In the genomic region with DNA sequence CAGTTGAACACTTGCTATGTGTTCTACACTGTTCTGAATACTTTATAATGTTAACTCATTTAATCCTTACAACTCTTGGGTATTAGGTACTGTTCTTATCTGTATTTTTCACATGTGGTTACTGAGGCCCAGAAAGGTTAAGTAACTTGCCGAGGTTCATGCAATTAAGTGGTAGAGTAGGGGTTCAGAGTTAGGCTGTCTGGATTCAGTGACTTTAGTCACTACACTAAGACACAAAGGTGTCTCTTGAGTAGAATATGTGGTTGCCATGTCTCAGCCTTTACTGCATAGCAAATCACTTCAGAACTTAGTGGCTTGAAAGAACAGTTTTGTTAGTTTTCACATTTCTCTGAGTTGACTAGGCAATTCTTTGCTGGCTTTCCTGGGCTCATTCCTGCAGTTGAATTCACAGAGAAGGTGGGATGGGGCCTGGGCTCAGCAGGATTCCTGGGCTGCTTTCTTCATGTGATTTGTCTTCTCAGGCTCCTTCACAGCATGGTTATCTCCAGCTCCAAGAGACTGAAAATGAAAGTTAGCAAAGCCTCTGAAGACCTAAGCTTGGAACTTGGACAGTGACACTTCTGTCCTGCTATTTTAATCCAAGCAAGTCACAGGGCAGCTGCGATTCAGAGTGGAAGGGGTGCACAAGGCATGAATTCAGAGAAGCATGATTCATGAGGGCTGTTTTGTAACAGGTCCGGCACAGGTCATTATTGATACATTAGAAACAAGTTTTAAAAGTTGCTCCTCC, we compare ENCODE assay signal across 11 cellular contexts.
DNase-seq lines count a peak whose midpoint lies in the region; ATAC-seq and TF ChIP-seq lines count a peak whose summit lies in the region.
"Had no signal": no experiment of that assay in that cellular context is flagged by ENCODE, and none has a peak within 500 bp of the region (broad histone marks: within the 10 kb centered on the region; RNA-seq: fewer than 3 reads in every experiment).

No MANE protein-coding gene starts in this region.

- H3K4me1 Mint-ChIP-seq in stimulated activated effector memory CD8-positive, alpha-beta T cell treated with anti-CD3 and anti-CD28 coated beads, Interleukin-12 subunit alpha, Interleukin-12 subunit beta, amount 100 ng/mL, for 72 hours, result peaks cover 9% of the 10 kb centered on the region

- no peaks in the 10 kb centered on the region for H3K9me3 Mint-ChIP-seq in stimulated activated effector memory CD8-positive, alpha-beta T cell treated with anti-CD3 and anti-CD28 coated beads, Interleukin-12 subunit alpha, Interleukin-12 subunit beta, amount 100 ng/mL, for 72 hours

- no peaks in the 10 kb centered on the region for H3K9me3 ChIP-seq in Peyer's patch
- H3K9me3 ChIP-seq: uterus had no signal

- no peak for TF ChIP-seq CTCF in choroid plexus epithelial cell (conservative IDR thresholded peaks at IDR 0.05; ENCODE audit: low read depth, low read length)
- TF ChIP-seq CTCF in Peyer's patch (IDR thresholded peaks at IDR 0.05), result no peak

- H3K4me3 ChIP-seq in choroid plexus epithelial cell (ENCODE audit: low read depth, low read length), result peak overlapping the region; percentile 17
- no peak overlapping the region for H3K4me3 ChIP-seq in Peyer's patch
- H3K4me3 ChIP-seq: uterus had no signal

- peaks cover 0 to 13% (median 0%) of the 10 kb centered on the region in 4 donors for H3K4me1 ChIP-seq in Peyer's patch
- H3K4me1 ChIP-seq: uterus had no signal

- intact Hi-C loops in left colon (cut with DNase I, micrococcal nuclease), result no loop called here

- DNase-seq in LHCN-M2 (ENCODE audit: low read depth) (peak; percentile 31), choroid plexus epithelial cell (ENCODE audit: low read depth) (peak; percentile 83), left colon (no peak), Peyer's patch (no peak), DMS153 (lab: John Stamatoyannopoulos, UW) (no peak)
- no peak for DNase-seq in stimulated activated effector memory CD8-positive, alpha-beta T cell treated with anti-CD3 and anti-CD28 coated beads, Interleukin-12 subunit alpha, Interleukin-12 subunit beta, amount 100 ng/mL, for 72 hours (ENCODE audit: low spot score in 2 of 2)
- DNase-seq: activated CD8-positive, alpha-beta memory T cell treated with anti-CD3 and anti-CD28 coated beads, Interleukin-2, amount 50 U/mL, for 4 hours; NCI-H187; PC-3; uterus had no signal

- H3K4me3 Mint-ChIP-seq in stimulated activated effector memory CD8-positive, alpha-beta T cell treated with anti-CD3 and anti-CD28 coated beads, Interleukin-12 subunit alpha, Interleukin-12 subunit beta, amount 100 ng/mL, for 72 hours, result no peak overlapping the region

- ATAC-seq in left colon, result peak; percentile 13
- ATAC-seq in stimulated activated effector memory CD8-positive, alpha-beta T cell treated with anti-CD3 and anti-CD28 coated beads, Interleukin-12 subunit alpha, Interleukin-12 subunit beta, amount 100 ng/mL, for 72 hours, result peak; percentile 77
- no peak for ATAC-seq in GM18502 (IDR thresholded peaks at IDR 0.05; ENCODE audit: poor library complexity, unreplicated experiment)
- ATAC-seq: PC-3 had no signal

- H3K27me3 ChIP-seq in Peyer's patch, result no peaks in the 10 kb centered on the region
- H3K27me3 ChIP-seq: uterus had no signal

- no peak for TF ChIP-seq POLR2A in Peyer's patch (IDR thresholded peaks at IDR 0.05)

- peaks cover 0 to 65% (median 0%) of the 10 kb centered on the region in 3 donors for H3K36me3 ChIP-seq in Peyer's patch
- H3K36me3 ChIP-seq: uterus had no signal

- peak overlapping the region in 1 of 4 donors; percentile 7 for H3K27ac ChIP-seq in Peyer's patch
- H3K27ac ChIP-seq: uterus had no signal

- H3K36me3 Mint-ChIP-seq in stimulated activated effector memory CD8-positive, alpha-beta T cell treated with anti-CD3 and anti-CD28 coated beads, Interleukin-12 subunit alpha, Interleukin-12 subunit beta, amount 100 ng/mL, for 72 hours, result peaks cover 70% of the 10 kb centered on the region

- no peak overlapping the region for H3K27ac Mint-ChIP-seq in stimulated activated effector memory CD8-positive, alpha-beta T cell treated with anti-CD3 and anti-CD28 coated beads, Interleukin-12 subunit alpha, Interleukin-12 subunit beta, amount 100 ng/mL, for 72 hours

Comparison
In these comparisons a context has a peak if more than half of its experiments do, and no peak if none do; other contexts are left out.
1. DNase-seq: peak in LHCN-M2 (single experiment) and choroid plexus epithelial cell (single experiment); none in left colon (0 of 2), stimulated activated effector memory CD8-positive, alpha-beta T cell treated with anti-CD3 and anti-CD28 coated beads, Interleukin-12 subunit alpha, Interleukin-12 subunit beta, amount 100 ng/mL, for 72 hours (0 of 2), Peyer's patch (0 of 3) and DMS153 (single experiment).